Comparison of ENCODE assay signal across 10 cellular contexts in the genomic region with DNA sequence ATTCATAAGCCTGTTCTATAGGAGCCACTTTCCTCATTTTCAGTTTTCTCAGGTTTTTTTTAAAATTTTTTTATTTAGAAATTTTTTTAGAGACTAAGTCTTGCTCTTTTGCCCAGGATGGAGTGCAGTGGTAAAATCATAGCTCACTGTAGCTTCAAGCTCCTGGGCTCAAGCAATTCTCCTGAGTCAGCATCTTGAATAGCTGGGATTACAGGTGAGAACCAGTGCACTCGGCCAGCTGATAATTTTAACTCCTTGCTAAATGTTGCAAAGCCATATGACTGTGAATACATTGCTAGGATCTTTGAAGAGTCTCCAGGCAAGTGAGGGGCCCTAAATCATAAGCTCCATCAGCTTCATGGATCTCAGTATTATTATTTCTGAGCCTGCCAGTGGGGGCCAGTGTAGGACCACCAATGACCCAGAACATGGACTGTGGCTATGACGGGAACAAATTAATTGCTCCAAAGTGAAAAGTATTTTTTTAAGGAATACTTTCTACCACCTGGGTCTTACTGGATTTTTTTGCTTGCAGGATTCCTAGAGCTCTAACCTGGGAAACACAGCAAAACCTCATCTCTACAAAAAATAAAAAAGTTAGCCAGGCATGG. TPM values are rescaled to one million over a fixed set of nuclear protein-coding genes. Genes with fewer than 3 reads are reported as not detected.
DNase-seq lines count a peak whose midpoint lies in the region; ATAC-seq, FAIRE-seq and TF ChIP-seq lines count a peak whose summit lies in the region.
"Had no signal": no experiment of that assay in that cellular context is flagged by ENCODE, and none has a peak within 500 bp of the region (broad histone marks: within the 10 kb centered on the region; RNA-seq: fewer than 3 reads in every experiment).

No MANE protein-coding gene starts in this region.

- peaks cover 2% of the 10 kb centered on the region for H3K4me1 Mint-ChIP-seq in activated naive CD4-positive, alpha-beta T cell treated with anti-CD3 and anti-CD28 coated beads for 36 hours (ENCODE audit: low read depth)

- H3K4me3 ChIP-seq in bronchial epithelial cell (ENCODE audit: low read depth, low read length) (no peak overlapping the region), prostate gland (no peak overlapping the region)

- no peaks in the 10 kb centered on the region for H3K27me3 Mint-ChIP-seq in activated naive CD4-positive, alpha-beta T cell treated with anti-CD3 and anti-CD28 coated beads for 36 hours (ENCODE audit: low read depth)

- CTCF ChIA-PET in activated naive CD4-positive, alpha-beta T cell treated with anti-CD3 and anti-CD28 coated beads for 36 hours (lab: Charles Lee) = interaction anchor here (0.6 to 1.8 kb wide), 4 partner anchors 24 to 119 kb away, joined by 3 to 9 read pairs (median 6); no protein-coding TSS in a partner anchor

- no peaks in the 10 kb centered on the region for H3K9me3 ChIP-seq in prostate gland

- no peaks in the 10 kb centered on the region for H3K9me3 Mint-ChIP-seq in activated naive CD4-positive, alpha-beta T cell treated with anti-CD3 and anti-CD28 coated beads for 36 hours

- no peak for FAIRE-seq in bronchial epithelial cell (lab: Jason Lieb, UNC)

- H3K27me3 ChIP-seq in bronchial epithelial cell (ENCODE audit: control insufficient read depth, insufficient read depth, low read length) (no peaks in the 10 kb centered on the region), prostate gland (replicated peaks; ENCODE audit: insufficient read depth) (no peaks in the 10 kb centered on the region)

- DNase-seq in activated naive CD4-positive, alpha-beta T cell treated with anti-CD3 and anti-CD28 coated beads for 36 hours = peak; percentile 38
- no peak for DNase-seq in activated naive CD4-positive, alpha-beta T cell treated with anti-CD3 and anti-CD28 coated beads, Interleukin-2, amount 50 U/mL, for 16 hours
- DNase-seq in NCI-H1694 (lab: John Stamatoyannopoulos, UW) (peak; percentile 23), bronchial epithelial cell (ENCODE audit: low read depth) (no peak), prostate gland (ENCODE audit: low spot score) (peak; percentile 16), GM03348 (ENCODE audit: low spot score) (no peak)
- no peak for DNase-seq in stimulated activated CD8-positive, alpha-beta memory T cell treated with anti-CD3 and anti-CD28 coated beads, Interleukin-4, amount 100 ng/mL, for 48 hours
- DNase-seq: activated T-cell treated with anti-CD3 and anti-CD28 coated beads for 4 hours, hypothalamus had no signal

- peak; percentile 21 for TF ChIP-seq CTCF in bronchial epithelial cell (IDR thresholded peaks at IDR 0.05; ENCODE audit: insufficient read depth, low read length, severe bottlenecking)
- TF ChIP-seq CTCF in prostate gland (IDR thresholded peaks at IDR 0.05) = peak in 3 of 4 experiments; percentile 12 to 40 (median 36)

- H3K27ac ChIP-seq in prostate gland = no peak overlapping the region

- H3K4me1 ChIP-seq in prostate gland (replicated peaks) = no peaks in the 10 kb centered on the region

- H3K36me3 ChIP-seq in bronchial epithelial cell (ENCODE audit: control insufficient read depth, insufficient read depth, low read length) = no peaks in the 10 kb centered on the region
- no peaks in the 10 kb centered on the region for H3K36me3 ChIP-seq in prostate gland

- H3K4me3 Mint-ChIP-seq in activated naive CD4-positive, alpha-beta T cell treated with anti-CD3 and anti-CD28 coated beads for 36 hours = no peak overlapping the region

- WGBS in prostate gland = 15% methylated on average over 2 of the region's 2 CpGs

- no peaks in the 10 kb centered on the region for H3K36me3 Mint-ChIP-seq in activated naive CD4-positive, alpha-beta T cell treated with anti-CD3 and anti-CD28 coated beads for 36 hours (ENCODE audit: low read depth)

- no peak overlapping the region for H3K27ac Mint-ChIP-seq in activated naive CD4-positive, alpha-beta T cell treated with anti-CD3 and anti-CD28 coated beads for 36 hours

- ATAC-seq in HG02840 (IDR thresholded peaks at IDR 0.05; ENCODE audit: low FRiP score, unreplicated experiment) = no peak

- intact Hi-C loops in activated naive CD4-positive, alpha-beta T cell treated with anti-CD3 and anti-CD28 coated beads for 36 hours (cut with micrococcal nuclease) = loop anchor here (1.0 kb wide), 1 partner anchor 118 kb away; no protein-coding TSS in a partner anchor
- intact Hi-C loops in prostate gland (cut with DNase I) = no loop called here

- TF ChIP-seq POLR2A in prostate gland (IDR thresholded peaks at IDR 0.05) = no peak

RNA-seq across cellular contexts. Expression of gene GAPVD1, which starts 5.7 kb away (rescaled TPM):
- total RNA-seq in activated naive CD4-positive, alpha-beta T cell treated with anti-CD3 and anti-CD28 coated beads for 36 hours = 10 to 100 TPM; 38.1 to 40.0 TPM
- total RNA-seq in bronchial epithelial cell (44.0 and 58.0 TPM in 2 replicates), prostate gland (10 to 100 TPM; 34.4 to 50.1 TPM)

RNA-seq across cellular contexts. Expression of gene HSPA5, which starts 14.7 kb away (rescaled TPM):
- 100 to 1,000 TPM; 136 to 138 TPM for total RNA-seq in activated naive CD4-positive, alpha-beta T cell treated with anti-CD3 and anti-CD28 coated beads for 36 hours
- total RNA-seq in bronchial epithelial cell (520 and 945 TPM in 2 replicates), prostate gland (100 to 1,000 TPM; 215 to 303 TPM)

RNA-seq across cellular contexts. Expression of gene RABEPK, which starts 55.5 kb away (rescaled TPM):
- 10 to 100 TPM; 18.4 to 19.8 TPM for total RNA-seq in activated naive CD4-positive, alpha-beta T cell treated with anti-CD3 and anti-CD28 coated beads for 36 hours
- total RNA-seq in bronchial epithelial cell = 29.1 and 41.3 TPM in 2 replicates
- 10 to 100 TPM; 13.3 to 14.2 TPM for total RNA-seq in prostate gland

Comparison
In these comparisons a context has a peak if more than half of its experiments do, and no peak if none do; other contexts are left out.
1. DNase-seq: peak in activated naive CD4-positive, alpha-beta T cell treated with anti-CD3 and anti-CD28 coated beads for 36 hours (single experiment), NCI-H1694 (single experiment) and prostate gland (single experiment); none in activated naive CD4-positive, alpha-beta T cell treated with anti-CD3 and anti-CD28 coated beads, Interleukin-2, amount 50 U/mL, for 16 hours (single experiment), bronchial epithelial cell (single experiment), GM03348 (single experiment) and stimulated activated CD8-positive, alpha-beta memory T cell treated with anti-CD3 and anti-CD28 coated beads, Interleukin-4, amount 100 ng/mL, for 48 hours (single experiment).